In the genomic region with DNA sequence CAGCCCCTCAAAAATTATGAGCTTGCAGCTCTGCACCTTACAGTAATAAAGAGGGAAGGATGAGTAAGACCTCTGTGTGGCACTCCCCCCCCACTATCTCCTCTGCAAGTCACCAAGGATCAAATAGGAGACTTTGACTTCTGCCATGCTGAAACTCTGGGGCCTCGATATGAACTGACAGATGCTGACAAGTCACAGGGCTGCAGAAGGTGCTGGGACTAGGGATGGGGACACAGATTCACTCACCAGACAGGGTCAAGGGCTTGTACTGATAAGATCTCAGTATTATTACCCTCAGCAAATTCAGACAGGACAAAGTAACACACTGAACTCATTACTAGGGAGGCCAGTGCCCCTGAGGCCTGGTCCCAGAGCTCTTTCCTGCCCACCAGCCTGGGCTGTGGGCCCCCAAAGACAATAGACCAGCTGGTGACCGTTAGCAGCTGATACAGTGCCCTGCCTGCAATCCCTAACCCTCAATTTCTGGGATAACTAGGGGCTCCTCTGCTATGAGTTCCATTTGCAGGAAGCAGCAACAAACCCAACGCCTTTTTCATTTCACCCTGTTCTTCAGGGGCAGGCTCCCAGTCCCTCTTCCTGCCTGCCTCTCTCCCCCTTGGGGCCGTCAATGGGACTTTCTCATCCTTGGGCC, we compare ENCODE assay signal across 21 cellular contexts. TPM values are rescaled to one million over a fixed set of nuclear protein-coding genes. Genes with fewer than 3 reads are reported as not detected.
DNase-seq lines count a peak whose midpoint lies in the region; ATAC-seq and TF ChIP-seq lines count a peak whose summit lies in the region.
"Had no signal": no experiment of that assay in that cellular context is flagged by ENCODE, and none has a peak within 500 bp of the region (broad histone marks: within the 10 kb centered on the region; RNA-seq: fewer than 3 reads in every experiment).

No MANE protein-coding gene starts in this region.

- H3K27ac ChIP-seq in A673 (ENCODE audit: low read depth, low read length, poor library complexity, severe bottlenecking) (peak overlapping the region; percentile 11), Peyer's patch (peak overlapping the region in 2 of 4 donors; percentile 22 to 68)
- H3K27ac ChIP-seq: dorsolateral prefrontal cortex, upper lobe of right lung, WERI-Rb-1 had no signal

- CTCF ChIA-PET in A673 (lab: Charles Lee): no interaction called here

- H3K4me3 ChIP-seq in A673 (ENCODE audit: low read depth, low read length, poor library complexity, severe bottlenecking): no peak overlapping the region
- H3K4me3 ChIP-seq in Peyer's patch: no peak overlapping the region
- H3K4me3 ChIP-seq: dorsolateral prefrontal cortex, upper lobe of right lung had no signal

- peaks cover 0 to 1% of the 10 kb centered on the region in 2 donors for H3K36me3 Mint-ChIP-seq in CD14-positive monocyte
- peaks cover 4% of the 10 kb centered on the region for H3K36me3 Mint-ChIP-seq in effector memory CD8-positive, alpha-beta T cell (ENCODE audit: insufficient read depth)

- peak overlapping the region in 3 of 7 donors; percentile 17 to 73 (median 54) for H3K27ac Mint-ChIP-seq in CD14-positive monocyte
- peak overlapping the region; percentile 27 to 71 for H3K27ac Mint-ChIP-seq in effector memory CD8-positive, alpha-beta T cell

- H3K4me3 Mint-ChIP-seq in CD14-positive monocyte: no peak overlapping the region
- H3K4me3 Mint-ChIP-seq in effector memory CD8-positive, alpha-beta T cell: no peak overlapping the region

- H3K27me3 ChIP-seq in A673 (replicated peaks; ENCODE audit: insufficient read depth, low read depth, low read length, poor library complexity): no peaks in the 10 kb centered on the region
- H3K27me3 ChIP-seq in Peyer's patch: no peaks in the 10 kb centered on the region
- H3K27me3 ChIP-seq: dorsolateral prefrontal cortex, upper lobe of right lung had no signal

- intact Hi-C loops in A673 (cut with micrococcal nuclease; ENCODE audit: unreplicated experiment): no loop called here
- intact Hi-C loops in CD14-positive monocyte (cut with micrococcal nuclease): loop anchor here in 1 of 2 donors (10.0 kb wide), 1 partner anchor 54 kb away; no protein-coding TSS in a partner anchor

- H3K36me3 ChIP-seq in A673 (ENCODE audit: insufficient read depth, low read length, poor library complexity, severe bottlenecking) (no peaks in the 10 kb centered on the region), Peyer's patch (no peaks in the 10 kb centered on the region)
- H3K36me3 ChIP-seq: upper lobe of right lung, WERI-Rb-1 had no signal

- peaks cover 16% of the 10 kb centered on the region for H3K4me1 Mint-ChIP-seq in CD14-positive monocyte
- peaks cover 9 to 15% of the 10 kb centered on the region in 2 donors for H3K4me1 Mint-ChIP-seq in effector memory CD8-positive, alpha-beta T cell (ENCODE audit: low read depth in 2 of 2)

- H3K9me3 Mint-ChIP-seq in CD14-positive monocyte: no peaks in the 10 kb centered on the region
- H3K9me3 Mint-ChIP-seq in effector memory CD8-positive, alpha-beta T cell: no peaks in the 10 kb centered on the region

- no TSS peak for BruUV-seq in A673 (replicated peaks; lab: Mats Ljungman, UMichigan)

- peaks cover 18% of the 10 kb centered on the region for H3K4me1 ChIP-seq in A673 (ENCODE audit: insufficient read depth, low read length, poor library complexity, severe bottlenecking)
- peaks cover 0 to 8% (median 2%) of the 10 kb centered on the region in 4 donors for H3K4me1 ChIP-seq in Peyer's patch
- H3K4me1 ChIP-seq: upper lobe of right lung had no signal

- H3K27me3 Mint-ChIP-seq in CD14-positive monocyte (ENCODE audit: low read depth in 3 of 3): peaks cover 1 to 7% (median 4%) of the 10 kb centered on the region in 3 donors
- H3K27me3 Mint-ChIP-seq in effector memory CD8-positive, alpha-beta T cell: peaks cover 0 to 6% of the 10 kb centered on the region in 2 donors

- POLR2A ChIA-PET in A673 (lab: Charles Lee; ENCODE audit: low non-redundant PET): no interaction called here

- TF ChIP-seq POLR2A in Peyer's patch (IDR thresholded peaks at IDR 0.05): no peak

- DNase-seq in A673 (ENCODE audit: low spot score): no peak
- DNase-seq in CD14-positive monocyte (ENCODE audit: low spot score): peak; percentile 38
- peak in 2 of 3 donors; percentile 46 to 49 for DNase-seq in Peyer's patch
- DNase-seq in effector memory CD8-positive, alpha-beta T cell: no peak
- DNase-seq in NCI-H774 (lab: John Stamatoyannopoulos, UW): no peak
- DNase-seq in C1 segment of cervical spinal cord (lab: John Stamatoyannopoulos, UW): no peak
- DNase-seq: DMS79 treated with DMSO at 0.1 percent for 48 hours, foreskin melanocyte, NCI-H1436, NCI-H524, SHP77, upper lobe of right lung, WERI-Rb-1 had no signal

- H3K9me3 ChIP-seq in A673 (ENCODE audit: low read depth, low read length, poor library complexity, severe bottlenecking) (no peaks in the 10 kb centered on the region), Peyer's patch (no peaks in the 10 kb centered on the region)
- H3K9me3 ChIP-seq: upper lobe of right lung had no signal

- TF ChIP-seq CTCF in A673 (conservative IDR thresholded peaks at IDR 0.05; ENCODE audit: low read depth, low read length): no peak
- no peak for TF ChIP-seq CTCF in CD14-positive monocyte (IDR thresholded peaks at IDR 0.05)
- TF ChIP-seq CTCF in Peyer's patch (IDR thresholded peaks at IDR 0.05): no peak

- ATAC-seq in effector memory CD8-positive, alpha-beta T cell (replicated peaks): no peak
- ATAC-seq in HG02763 (IDR thresholded peaks at IDR 0.05; ENCODE audit: unreplicated experiment): no peak
- ATAC-seq in activated CD4-positive, CD25-positive, alpha-beta regulatory T cell treated with anti-CD3 and anti-CD28 coated beads, Interleukin-2, amount 50 U/mL, for 24 hours: no peak
- ATAC-seq: upper lobe of right lung had no signal

RNA-seq across cellular contexts. Expression of a gene that starts 20.1 kb away (rescaled TPM):
- total RNA-seq in A673 (2021): not detected in 2 replicates
- under 1 TPM; 0.17 to 0.37 TPM for polyA plus RNA-seq in CD14-positive monocyte
- total RNA-seq in Peyer's patch: not detected
- total RNA-seq: HepG2, lung microvascular endothelial cell, myocyte had no signal
- polyA plus RNA-seq: HepG2 had no signal

RNA-seq across cellular contexts. Expression of a gene that starts 32.6 kb away (rescaled TPM):
- 12.2 and 12.9 TPM in 2 replicates for total RNA-seq in A673 (2021)
- polyA plus RNA-seq in CD14-positive monocyte: 10 to 100 TPM; 36.4 to 44.1 TPM
- total RNA-seq in Peyer's patch: 10 to 100 TPM in 3 of 4 donors, 1 to 10 TPM in 1; 5.1 to 41.3 (median 14.0) TPM
- total RNA-seq: HepG2; T-helper 1 cell treated with Interleukin-12 subunit alpha and Interleukin-12 subunit beta and Interleukin-4 antibody, amounts not matched to agents 30 ng/mL and 1 ng/mL, for 36 hours had no signal
- polyA plus RNA-seq: HepG2, keratinocyte had no signal

Comparison
In these comparisons a context has a peak if more than half of its experiments do, and no peak if none do; other contexts are left out.
1. DNase-seq: peak in CD14-positive monocyte (single experiment) and Peyer's patch (2 of 3); none in A673 (single experiment), effector memory CD8-positive, alpha-beta T cell (0 of 3), NCI-H774 (single experiment) and C1 segment of cervical spinal cord (0 of 14).